8 cellular contexts compared by ENCODE assay signal in genomic region chr11:76598426-76598839, GRCh38.
DNase-seq lines count a peak whose midpoint lies in the region; ATAC-seq and TF ChIP-seq lines count a peak whose summit lies in the region.

No MANE protein-coding gene starts in this region.

- TF ChIP-seq CTCF in BJ (IDR thresholded peaks at IDR 0.05; ENCODE audit: insufficient read depth, low read depth, low read length) = peak; percentile 51

- ATAC-seq in GM18861 (IDR thresholded peaks at IDR 0.05; ENCODE audit: unreplicated experiment) (peak; percentile 46), GM21825 (IDR thresholded peaks at IDR 0.05; ENCODE audit: unreplicated experiment) (no peak)

- POLR2A ChIA-PET in BJ (lab: Charles Lee) = interaction anchor here (0.6 kb wide), 1 partner anchor 12 kb away, joined by 3 read pairs; no protein-coding TSS in a partner anchor

- no peak for DNase-seq in BJ (ENCODE audit: low read depth)
- peak; percentile 55 for DNase-seq in NOMO-1 treated with DMSO at 0.1 percent for 48 hours (lab: John Stamatoyannopoulos, UW; ENCODE audit: unreplicated experiment)
- peak; percentile 36 for DNase-seq in cerebellar cortex (ENCODE audit: low spot score)
- peak; percentile 2 for DNase-seq in midbrain (lab: John Stamatoyannopoulos, UW)
- DNase-seq in stimulated activated naive CD4-positive, alpha-beta T cell treated with Interleukin-2 at 50 U/mL for 16 hours (lab: John Stamatoyannopoulos, UW) = no peak
- DNase-seq in foreskin melanocyte = no peak

- H3K4me3 ChIP-seq in BJ (ENCODE audit: low read depth, low read length) = no peak overlapping the region

- no peaks in the 10 kb centered on the region for H3K36me3 ChIP-seq in BJ (ENCODE audit: control insufficient read depth, insufficient read depth, low read length)

- H3K27me3 ChIP-seq in BJ (ENCODE audit: control insufficient read depth, insufficient read depth, low read length) = no peaks in the 10 kb centered on the region

- CTCF ChIA-PET in BJ (lab: Yijun Ruan, JAX) = interaction anchor here (0.5 to 3.2 kb wide), 11 partner anchors 8 to 150 kb away, joined by 3 to 20 read pairs (median 4); no protein-coding TSS in a partner anchor

Comparison
In these comparisons a context has a peak if more than half of its experiments do, and no peak if none do; other contexts are left out.
1. DNase-seq: peak in NOMO-1 treated with DMSO at 0.1 percent for 48 hours (single experiment), cerebellar cortex (single experiment) and midbrain (single experiment); none in BJ (single experiment), stimulated activated naive CD4-positive, alpha-beta T cell treated with Interleukin-2 at 50 U/mL for 16 hours (single experiment) and foreskin melanocyte (single experiment).